In genomic region chr5:14475013-14475412, GRCh38 we compare ENCODE assay signal across 19 cellular contexts.
"Had no signal": no experiment of that assay in that cellular context is flagged by ENCODE, and none has a peak within 500 bp of the region (broad histone marks: within the 10 kb centered on the region; RNA-seq: fewer than 3 reads in every experiment).

No MANE protein-coding gene starts in this region.

- H3K4me1 Mint-ChIP-seq: activated naive CD4-positive, alpha-beta T cell treated with anti-CD3 and anti-CD28 coated beads, Interleukin-2, amount 50 U/mL, for 24 hours; WTC11 had no signal

- H3K9me3 ChIP-seq: body of pancreas, gastrocnemius medialis, lower lobe of right lung, mucosa of descending colon, prostate gland had no signal

- H3K27me3 Mint-ChIP-seq: activated naive CD4-positive, alpha-beta T cell treated with anti-CD3 and anti-CD28 coated beads, Interleukin-2, amount 50 U/mL, for 24 hours; dendritic cell treated with granulocyte-macrophage colony-stimulating factor and Interleukin-4, amounts not matched to agents 40 ng/mL and 50 ng/mL, for 4 days; naive thymus-derived CD8-positive, alpha-beta T cell; type B pancreatic cell had no signal

- H3K27ac Mint-ChIP-seq: activated naive CD4-positive, alpha-beta T cell treated with anti-CD3 and anti-CD28 coated beads, Interleukin-2, amount 50 U/mL, for 24 hours; activated T-helper 2 cell treated with anti-CD3 and anti-CD28 coated beads, Interferon-gamma antibody, Interleukin-2, Interleukin-4, amounts not matched to agents 10 μg/mL and 5 μg/mL and 100 μg/mL, durations not matched to agents 14 hours and 24 hours and 36 hours; dendritic cell treated with granulocyte-macrophage colony-stimulating factor and Interleukin-4, amounts not matched to agents 40 ng/mL and 50 ng/mL, for 4 days; type B pancreatic cell; WTC11 had no signal

- H3K4me3 ChIP-seq: body of pancreas, gastrocnemius medialis, hepatocyte, lower lobe of right lung, mucosa of descending colon, prostate gland had no signal

- H3K36me3 ChIP-seq: prostate gland had no signal

- H3K27me3 ChIP-seq: body of pancreas, gastrocnemius medialis, hepatocyte had no signal

- H3K36me3 Mint-ChIP-seq: activated naive CD4-positive, alpha-beta T cell treated with anti-CD3 and anti-CD28 coated beads, Interleukin-2, amount 50 U/mL, for 24 hours; naive thymus-derived CD8-positive, alpha-beta T cell had no signal

- H3K27ac ChIP-seq: body of pancreas, gastrocnemius medialis, hepatocyte, lower lobe of right lung, prostate gland had no signal

- DNase-seq: activated CD4-positive, alpha-beta T cell treated with anti-CD3 and anti-CD28 coated beads for 48 hours; amniotic stem cell; body of pancreas; kidney glomerular epithelial cell; lower lobe of right lung; mucosa of descending colon; naive thymus-derived CD8-positive, alpha-beta T cell; nucleus accumbens; stimulated activated CD4-positive, alpha-beta T cell treated with anti-CD3 and anti-CD28 coated beads, Interleukin-2, amount 100 ng/mL, for 24 hours; stimulated activated naive CD4-positive, alpha-beta T cell treated with Interleukin-2 at 50 U/mL for 16 hours had no signal

- H3K4me3 Mint-ChIP-seq: activated naive CD4-positive, alpha-beta T cell treated with anti-CD3 and anti-CD28 coated beads, Interleukin-2, amount 50 U/mL, for 24 hours; dendritic cell treated with granulocyte-macrophage colony-stimulating factor and Interleukin-4, amounts not matched to agents 40 ng/mL and 50 ng/mL, for 4 days; naive thymus-derived CD8-positive, alpha-beta T cell; type B pancreatic cell; WTC11 had no signal

- ATAC-seq: body of pancreas; mucosa of descending colon; naive thymus-derived CD8-positive, alpha-beta T cell; sciatic nerve; WTC11 had no signal

- H3K9me3 Mint-ChIP-seq: activated naive CD4-positive, alpha-beta T cell treated with anti-CD3 and anti-CD28 coated beads, Interleukin-2, amount 50 U/mL, for 24 hours; activated T-helper 2 cell treated with anti-CD3 and anti-CD28 coated beads, Interferon-gamma antibody, Interleukin-2, Interleukin-4, amounts not matched to agents 10 μg/mL and 5 μg/mL and 100 μg/mL, durations not matched to agents 14 hours and 24 hours and 36 hours; dendritic cell treated with granulocyte-macrophage colony-stimulating factor and Interleukin-4, amounts not matched to agents 40 ng/mL and 50 ng/mL, for 4 days; naive thymus-derived CD8-positive, alpha-beta T cell; type B pancreatic cell; WTC11 had no signal

- H3K4me1 ChIP-seq: body of pancreas, gastrocnemius medialis, lower lobe of right lung, prostate gland had no signal
